In the genomic region with DNA sequence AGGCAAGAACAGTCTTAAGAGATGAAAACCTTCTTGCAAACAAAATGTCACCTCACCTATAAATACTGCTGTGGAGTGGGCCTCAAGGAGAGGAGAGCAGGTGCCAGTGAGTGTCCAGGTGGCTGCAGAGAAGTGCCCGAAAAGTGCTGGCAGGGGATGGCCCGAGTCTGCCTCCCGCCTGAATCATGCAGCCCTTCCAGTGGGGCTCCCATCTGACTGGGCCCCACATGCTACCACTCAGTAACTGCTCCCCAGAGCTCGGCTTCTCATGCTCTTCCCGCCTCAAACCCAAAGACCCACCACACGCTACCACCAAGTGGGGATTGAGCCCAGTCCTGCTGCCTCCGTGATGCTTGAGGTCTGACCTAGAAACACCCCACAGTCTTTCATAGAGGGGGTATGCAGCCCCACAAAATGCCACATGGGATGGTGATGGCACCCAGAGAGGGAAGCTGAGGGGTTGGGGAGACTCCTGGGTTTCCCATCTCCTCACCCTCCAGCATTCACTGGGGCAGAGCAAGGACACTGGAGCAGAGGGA, we compare ENCODE assay signal across 20 cellular contexts. TPM values are rescaled to one million over a fixed set of nuclear protein-coding genes. Genes with fewer than 3 reads are reported as not detected.
DNase-seq lines count a peak whose midpoint lies in the region; ATAC-seq and TF ChIP-seq lines count a peak whose summit lies in the region.
"Had no signal": no experiment of that assay in that cellular context is flagged by ENCODE, and none has a peak within 500 bp of the region (broad histone marks: within the 10 kb centered on the region; RNA-seq: fewer than 3 reads in every experiment).

No MANE protein-coding gene starts in this region.

- CTCF ChIA-PET in activated naive CD4-positive, alpha-beta T cell treated with anti-CD3 and anti-CD28 coated beads for 36 hours (lab: Charles Lee), result no interaction called here
- CTCF ChIA-PET in activated CD8-positive, alpha-beta T cell treated with anti-CD3 and anti-CD28 coated beads, Interleukin-2, amount 10 ng/mL, durations not matched to agents 7 days and 5 days (lab: Charles Lee), result no interaction called here

- H3K27me3 Mint-ChIP-seq in activated naive CD4-positive, alpha-beta T cell treated with anti-CD3 and anti-CD28 coated beads for 36 hours (ENCODE audit: low read depth), result no peaks in the 10 kb centered on the region
- no peaks in the 10 kb centered on the region for H3K27me3 Mint-ChIP-seq in activated CD8-positive, alpha-beta T cell treated with anti-CD3 and anti-CD28 coated beads, Interleukin-2, amount 10 ng/mL, durations not matched to agents 7 days and 5 days (ENCODE audit: low read depth)
- H3K27me3 Mint-ChIP-seq: CD4-positive, alpha-beta memory T cell; stimulated activated memory B cell treated with anti-CD40 and anti-IgM and Interleukin-4, amounts not matched to agents 10 μg/mL and 1 μg/mL and 100 μg/mL, for 72 hours; T-helper 17 cell had no signal

- peaks cover 61% of the 10 kb centered on the region for H3K4me1 ChIP-seq in Loucy (ENCODE audit: insufficient read depth, low read length, poor library complexity, severe bottlenecking)

- H3K9me2 ChIP-seq in Loucy (replicated peaks; ENCODE audit: low read depth, low read length), result no peaks in the 10 kb centered on the region

- H3K4me2 ChIP-seq in Loucy (ENCODE audit: low read depth, low read length, poor library complexity, severe bottlenecking), result peak overlapping the region; percentile 98

- no peaks in the 10 kb centered on the region for H3K9me3 Mint-ChIP-seq in activated naive CD4-positive, alpha-beta T cell treated with anti-CD3 and anti-CD28 coated beads for 36 hours
- no peaks in the 10 kb centered on the region for H3K9me3 Mint-ChIP-seq in stimulated activated effector memory CD8-positive, alpha-beta T cell treated with anti-CD3 and anti-CD28 coated beads, Interleukin-12 subunit alpha, Interleukin-12 subunit beta, amount 100 ng/mL, for 72 hours
- H3K9me3 Mint-ChIP-seq in activated CD8-positive, alpha-beta T cell treated with anti-CD3 and anti-CD28 coated beads, Interleukin-2, amount 10 ng/mL, durations not matched to agents 7 days and 5 days (ENCODE audit: insufficient read depth), result no peaks in the 10 kb centered on the region
- H3K9me3 Mint-ChIP-seq: CD4-positive, alpha-beta memory T cell; stimulated activated memory B cell treated with anti-CD40 and anti-IgM and Interleukin-4, amounts not matched to agents 10 μg/mL and 1 μg/mL and 100 μg/mL, for 72 hours had no signal

- POLR2A ChIA-PET in activated CD8-positive, alpha-beta T cell treated with anti-CD3 and anti-CD28 coated beads, Interleukin-2, amount 10 ng/mL, durations not matched to agents 7 days and 5 days (lab: Charles Lee), result no interaction called here

- DNase-seq in activated naive CD4-positive, alpha-beta T cell treated with anti-CD3 and anti-CD28 coated beads for 36 hours, result peak; percentile 1
- no peak for DNase-seq in activated naive CD4-positive, alpha-beta T cell treated with Interleukin-2 at 50 U/mL for 16 hours
- peak; percentile 33 for DNase-seq in left lobe of liver (ENCODE audit: low spot score)
- DNase-seq in stimulated activated effector memory CD8-positive, alpha-beta T cell treated with anti-CD3 and anti-CD28 coated beads, Interleukin-12 subunit alpha, Interleukin-12 subunit beta, amount 100 ng/mL, for 72 hours (ENCODE audit: low spot score in 2 of 2), result no peak
- no peak for DNase-seq in stimulated activated naive CD4-positive, alpha-beta T cell treated with Interleukin-2 at 50 U/mL for 16 hours (lab: John Stamatoyannopoulos, UW)
- no peak for DNase-seq in activated CD8-positive, alpha-beta T cell treated with anti-CD3 and anti-CD28 coated beads, Interleukin-2, amount 10 ng/mL, durations not matched to agents 7 days and 5 days
- DNase-seq: erythroblast, foreskin melanocyte, NCI-H2081, NCI-H526, nucleus accumbens, transverse colon had no signal

- peaks cover 7% of the 10 kb centered on the region for H3K36me3 Mint-ChIP-seq in activated naive CD4-positive, alpha-beta T cell treated with anti-CD3 and anti-CD28 coated beads for 36 hours (ENCODE audit: low read depth)
- no peaks in the 10 kb centered on the region for H3K36me3 Mint-ChIP-seq in stimulated activated effector memory CD8-positive, alpha-beta T cell treated with anti-CD3 and anti-CD28 coated beads, Interleukin-12 subunit alpha, Interleukin-12 subunit beta, amount 100 ng/mL, for 72 hours
- no peaks in the 10 kb centered on the region for H3K36me3 Mint-ChIP-seq in activated CD8-positive, alpha-beta T cell treated with anti-CD3 and anti-CD28 coated beads, Interleukin-2, amount 10 ng/mL, durations not matched to agents 7 days and 5 days (ENCODE audit: low read depth)

- H3K9me3 ChIP-seq in Loucy (ENCODE audit: insufficient read depth, low read depth, low read length), result no peaks in the 10 kb centered on the region
- H3K9me3 ChIP-seq: right atrium auricular region, SJSA1, transverse colon had no signal

- peaks cover 100% of the 10 kb centered on the region for H3K79me2 ChIP-seq in Loucy (ENCODE audit: insufficient read depth, low read length)

- ATAC-seq in left lobe of liver (no peak), HG02610 (IDR thresholded peaks at IDR 0.05; ENCODE audit: unreplicated experiment) (no peak)
- ATAC-seq in stimulated activated effector memory CD8-positive, alpha-beta T cell treated with anti-CD3 and anti-CD28 coated beads, Interleukin-12 subunit alpha, Interleukin-12 subunit beta, amount 100 ng/mL, for 72 hours, result no peak
- ATAC-seq in activated CD8-positive, alpha-beta T cell treated with anti-CD3 and anti-CD28 coated beads, Interleukin-2, amount 10 ng/mL, durations not matched to agents 7 days and 5 days, result no peak
- ATAC-seq: stimulated activated memory B cell treated with anti-CD40 and anti-IgM and Interleukin-4, amounts not matched to agents 10 μg/mL and 1 μg/mL and 100 μg/mL, for 72 hours; T-helper 17 cell had no signal

- peaks cover 36% of the 10 kb centered on the region for H3K4me1 Mint-ChIP-seq in activated naive CD4-positive, alpha-beta T cell treated with anti-CD3 and anti-CD28 coated beads for 36 hours (ENCODE audit: low read depth)
- peaks cover 69% of the 10 kb centered on the region for H3K4me1 Mint-ChIP-seq in stimulated activated effector memory CD8-positive, alpha-beta T cell treated with anti-CD3 and anti-CD28 coated beads, Interleukin-12 subunit alpha, Interleukin-12 subunit beta, amount 100 ng/mL, for 72 hours
- peaks cover 15% of the 10 kb centered on the region for H3K4me1 Mint-ChIP-seq in activated CD8-positive, alpha-beta T cell treated with anti-CD3 and anti-CD28 coated beads, Interleukin-2, amount 10 ng/mL, durations not matched to agents 7 days and 5 days (ENCODE audit: low read depth)

- peaks cover 13% of the 10 kb centered on the region for H3K27me3 ChIP-seq in Loucy (ENCODE audit: insufficient read depth, low read length, poor library complexity, severe bottlenecking)
- H3K27me3 ChIP-seq: dorsolateral prefrontal cortex, right atrium auricular region, SJSA1, transverse colon had no signal

- peak overlapping the region; percentile 95 for H3K9ac ChIP-seq in Loucy (ENCODE audit: low read depth, low read length, poor library complexity, severe bottlenecking)

- intact Hi-C loops in activated naive CD4-positive, alpha-beta T cell treated with anti-CD3 and anti-CD28 coated beads for 36 hours (cut with micrococcal nuclease), result loop anchor here (10.0 kb wide), 3 partner anchors 136 to 1564 kb away; partner anchors contain the start of gene POLR2D

- no peak for TF ChIP-seq CTCF in Loucy (conservative IDR thresholded peaks at IDR 0.05; ENCODE audit: low read length)

- H3K4me3 ChIP-seq in Loucy (ENCODE audit: low read length, poor library complexity, severe bottlenecking), result peak overlapping the region; percentile 90
- H3K4me3 ChIP-seq: right atrium auricular region, SJSA1, transverse colon had no signal

- no peak overlapping the region for H3K4me3 Mint-ChIP-seq in activated naive CD4-positive, alpha-beta T cell treated with anti-CD3 and anti-CD28 coated beads for 36 hours
- H3K4me3 Mint-ChIP-seq in stimulated activated effector memory CD8-positive, alpha-beta T cell treated with anti-CD3 and anti-CD28 coated beads, Interleukin-12 subunit alpha, Interleukin-12 subunit beta, amount 100 ng/mL, for 72 hours, result no peak overlapping the region
- H3K4me3 Mint-ChIP-seq in activated CD8-positive, alpha-beta T cell treated with anti-CD3 and anti-CD28 coated beads, Interleukin-2, amount 10 ng/mL, durations not matched to agents 7 days and 5 days, result no peak overlapping the region
- H3K4me3 Mint-ChIP-seq: CD4-positive, alpha-beta memory T cell; stimulated activated memory B cell treated with anti-CD40 and anti-IgM and Interleukin-4, amounts not matched to agents 10 μg/mL and 1 μg/mL and 100 μg/mL, for 72 hours; T-helper 17 cell had no signal

- H4K20me1 ChIP-seq in Loucy (ENCODE audit: insufficient read depth, low read length, poor library complexity, severe bottlenecking), result peaks cover 100% of the 10 kb centered on the region

- no peak overlapping the region for H3K27ac Mint-ChIP-seq in activated naive CD4-positive, alpha-beta T cell treated with anti-CD3 and anti-CD28 coated beads for 36 hours
- peak overlapping the region; percentile 3 for H3K27ac Mint-ChIP-seq in stimulated activated effector memory CD8-positive, alpha-beta T cell treated with anti-CD3 and anti-CD28 coated beads, Interleukin-12 subunit alpha, Interleukin-12 subunit beta, amount 100 ng/mL, for 72 hours
- H3K27ac Mint-ChIP-seq in activated CD8-positive, alpha-beta T cell treated with anti-CD3 and anti-CD28 coated beads, Interleukin-2, amount 10 ng/mL, durations not matched to agents 7 days and 5 days, result no peak overlapping the region
- H3K27ac Mint-ChIP-seq: CD4-positive, alpha-beta memory T cell; stimulated activated memory B cell treated with anti-CD40 and anti-IgM and Interleukin-4, amounts not matched to agents 10 μg/mL and 1 μg/mL and 100 μg/mL, for 72 hours; T-helper 17 cell had no signal

- H3K36me3 ChIP-seq in Loucy (ENCODE audit: insufficient read depth, low read length), result peaks cover 99% of the 10 kb centered on the region
- H3K36me3 ChIP-seq: right atrium auricular region, transverse colon had no signal

- no peaks in the 10 kb centered on the region for H3F3A ChIP-seq in Loucy (ENCODE audit: low read depth)

- H2AFZ ChIP-seq in Loucy (ENCODE audit: low read length), result no peak overlapping the region

RNA-seq across cellular contexts. Expression of gene HS6ST1, which starts 7.4 kb away (rescaled TPM):
- 1 to 10 TPM; 8.1 to 8.2 TPM for total RNA-seq in activated naive CD4-positive, alpha-beta T cell treated with anti-CD3 and anti-CD28 coated beads for 36 hours
- total RNA-seq in left lobe of liver, result 21.8 TPM
- 1 to 10 TPM; 7.1 to 8.1 TPM for total RNA-seq in activated CD8-positive, alpha-beta T cell treated with anti-CD3 and anti-CD28 coated beads, Interleukin-2, amount 10 ng/mL, durations not matched to agents 7 days and 5 days

Comparison
In these comparisons a context has a peak if more than half of its experiments do, and no peak if none do; other contexts are left out.
1. DNase-seq: peak in activated naive CD4-positive, alpha-beta T cell treated with anti-CD3 and anti-CD28 coated beads for 36 hours (single experiment) and left lobe of liver (single experiment); none in activated naive CD4-positive, alpha-beta T cell treated with Interleukin-2 at 50 U/mL for 16 hours (single experiment), stimulated activated effector memory CD8-positive, alpha-beta T cell treated with anti-CD3 and anti-CD28 coated beads, Interleukin-12 subunit alpha, Interleukin-12 subunit beta, amount 100 ng/mL, for 72 hours (0 of 2), stimulated activated naive CD4-positive, alpha-beta T cell treated with Interleukin-2 at 50 U/mL for 16 hours (single experiment) and activated CD8-positive, alpha-beta T cell treated with anti-CD3 and anti-CD28 coated beads, Interleukin-2, amount 10 ng/mL, durations not matched to agents 7 days and 5 days (single experiment).